32 cellular contexts compared by ENCODE assay signal in the genomic region with DNA sequence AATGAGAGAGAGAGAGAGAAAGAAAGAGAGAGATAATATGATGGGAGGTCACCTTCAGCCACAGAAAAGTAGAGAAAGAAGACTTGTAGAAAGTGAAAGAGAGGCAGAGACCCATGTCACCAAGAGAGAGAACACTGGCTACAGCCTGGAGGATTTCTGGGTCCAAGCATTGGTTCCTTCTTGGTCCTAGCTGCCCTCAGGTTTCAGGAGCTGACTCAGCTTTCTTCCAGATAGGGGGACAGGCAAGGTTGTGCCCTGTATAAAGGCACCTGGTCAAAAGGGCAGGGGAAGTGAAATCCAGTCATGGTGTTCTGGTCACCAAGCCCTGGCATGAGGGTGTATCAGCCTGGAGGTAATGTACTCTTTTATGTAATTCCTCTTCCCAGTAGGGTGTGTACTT. TPM values are rescaled to one million over a fixed set of nuclear protein-coding genes. Genes with fewer than 3 reads are reported as not detected.
"Had no signal": no experiment of that assay in that cellular context is flagged by ENCODE, and none has a peak within 500 bp of the region (broad histone marks: within the 10 kb centered on the region; RNA-seq: fewer than 3 reads in every experiment).

No MANE protein-coding gene starts in this region.

- H3K4me1 ChIP-seq: SJCRH30 had no signal

- H3K27me3 ChIP-seq: brain microvascular endothelial cell, MG63, SJCRH30 had no signal

- H3K36me3 ChIP-seq: brain microvascular endothelial cell, MG63, SJCRH30 had no signal

- H3K4me3 ChIP-seq: MG63, SJCRH30, SK-N-MC had no signal

- H3K27ac ChIP-seq: brain microvascular endothelial cell, SJCRH30, SK-N-MC had no signal

- H3K9me3 ChIP-seq: MG63, SJCRH30 had no signal

- FAIRE-seq: RCC 7860, TTC549 had no signal

- ATAC-seq: activated CD8-positive, alpha-beta T cell treated with anti-CD3 and anti-CD28 coated beads for 36 hours; activated T-cell treated with anti-CD3 and anti-CD28 coated beads, Interleukin-2, amount 50 U/mL, for 72 hours; activated T-helper 17 cell treated with anti-CD3 and anti-CD28 coated beads, Interleukin-2, amount 50 U/mL, for 72 hours; PC-3 had no signal

- DNase-seq: activated CD4-positive, alpha-beta T cell treated with anti-CD3 and anti-CD28 coated beads, Interleukin-2, amount 10 ng/mL, durations not matched to agents 24 days and 14 days; activated CD4-positive, alpha-beta T cell treated with anti-CD3 and anti-CD28 coated beads, Interleukin-2, amount 50 U/mL, for 4 hours; activated CD8-positive, alpha-beta T cell treated with anti-CD3 and anti-CD28 coated beads for 36 hours; activated effector memory CD4-positive, alpha-beta T cell treated with anti-CD3 and anti-CD28 coated beads, Interleukin-2, amount 50 U/mL, for 16 hours; activated naive CD4-positive, alpha-beta T cell; activated naive CD4-positive, alpha-beta T cell treated with anti-CD3 and anti-CD28 coated beads, Interleukin-2, amount 50 U/mL, for 16 hours; activated naive CD8-positive, alpha-beta T cell treated with anti-CD3 and anti-CD28 coated beads for 36 hours; activated T-cell treated with anti-CD3 and anti-CD28 coated beads, Interleukin-2, amount 50 U/mL, for 1 hour; activated T-cell treated with anti-CD3 and anti-CD28 coated beads, Interleukin-2, amount 50 U/mL, for 72 hours; amniotic stem cell; aorta; brain microvascular endothelial cell; central memory CD4-positive, alpha-beta T cell; Kasumi-1; KG1; MG63; MV-4-11; NCI-H1092; NCI-H1436 treated with DMSO at 0.1 percent for 48 hours; NCI-H1694 treated with DMSO at 0.1 percent for 48 hours; NCI-H2029; NCI-H510A; NCI-H526; NCI-H748 treated with DMSO at 0.1 percent for 48 hours; PC-3; Right ventricle myocardium superior; SJCRH30; T1000 had no signal

RNA-seq across cellular contexts. Expression of a gene that starts 47.5 kb away (rescaled TPM):
- total RNA-seq: activated T-cell treated with anti-CD3 and anti-CD28 coated beads, Interleukin-2, amount 50 U/mL, for 72 hours; activated T-helper 17 cell treated with anti-CD3 and anti-CD28 coated beads, Interleukin-2, amount 50 U/mL, for 72 hours; SJCRH30 had no signal
